ENCODE assay signal across 8 cellular contexts in genomic region chr3:15271785-15272381, GRCh38.
DNase-seq lines count a peak whose midpoint lies in the region; ATAC-seq and TF ChIP-seq lines count a peak whose summit lies in the region.

No MANE protein-coding gene starts in this region.

- H3K4me3 ChIP-seq in dorsolateral prefrontal cortex, result no peak overlapping the region

- peak; percentile 48 for ATAC-seq in GM18873 (IDR thresholded peaks at IDR 0.05; ENCODE audit: low FRiP score, unreplicated experiment)
- ATAC-seq in HG03159 (IDR thresholded peaks at IDR 0.05; ENCODE audit: unreplicated experiment), result peak; percentile 61
- peak; percentile 63 to 66 for ATAC-seq in activated CD4-positive, CD25-positive, alpha-beta regulatory T cell treated with anti-CD3 and anti-CD28 coated beads, Interleukin-2, amount 50 U/mL, for 24 hours
- no peak for ATAC-seq in SK-N-SH treated with all-trans-retinoic acid at 6 μM for 48 hours

- H3K27ac ChIP-seq in dorsolateral prefrontal cortex, result peak overlapping the region in 42 of 59 donors; percentile 0 to 98 (median 51)

- DNase-seq in dorsolateral prefrontal cortex (no peak), amygdala (lab: John Stamatoyannopoulos, UW) (no peak), NCI-H748 (lab: John Stamatoyannopoulos, UW; ENCODE audit: unreplicated experiment) (no peak)
- DNase-seq in stimulated activated CD4-positive, alpha-beta T cell treated with anti-CD3 and anti-CD28 coated beads, Interleukin-1b, Interleukin-23, amount 100 ng/mL, for 24 hours (ENCODE audit: low read depth in 4 of 4, low spot score in 1 of 4), result peak in 3 of 4 experiments; percentile 47 to 61 (median 57)

- H3K27me3 ChIP-seq in dorsolateral prefrontal cortex, result no peaks in the 10 kb centered on the region

- no peak for TF ChIP-seq CTCF in dorsolateral prefrontal cortex (IDR thresholded peaks at IDR 0.05 in 54 of 56, conservative IDR thresholded peaks at IDR 0.05 in 2 of 56; ENCODE audit: low read depth in 1 of 56, partially characterized antibody in 56 of 56)

- intact Hi-C loops in dorsolateral prefrontal cortex (cut with DNase I), result no loop called here

TF ChIP-seq in SK-N-SH treated with all-trans-retinoic acid at 6 μM for 48 hours, 23 proteins besides CTCF, POLR2A, EP300 and RAD21:
- TF ChIP-seq, protein P1, sequence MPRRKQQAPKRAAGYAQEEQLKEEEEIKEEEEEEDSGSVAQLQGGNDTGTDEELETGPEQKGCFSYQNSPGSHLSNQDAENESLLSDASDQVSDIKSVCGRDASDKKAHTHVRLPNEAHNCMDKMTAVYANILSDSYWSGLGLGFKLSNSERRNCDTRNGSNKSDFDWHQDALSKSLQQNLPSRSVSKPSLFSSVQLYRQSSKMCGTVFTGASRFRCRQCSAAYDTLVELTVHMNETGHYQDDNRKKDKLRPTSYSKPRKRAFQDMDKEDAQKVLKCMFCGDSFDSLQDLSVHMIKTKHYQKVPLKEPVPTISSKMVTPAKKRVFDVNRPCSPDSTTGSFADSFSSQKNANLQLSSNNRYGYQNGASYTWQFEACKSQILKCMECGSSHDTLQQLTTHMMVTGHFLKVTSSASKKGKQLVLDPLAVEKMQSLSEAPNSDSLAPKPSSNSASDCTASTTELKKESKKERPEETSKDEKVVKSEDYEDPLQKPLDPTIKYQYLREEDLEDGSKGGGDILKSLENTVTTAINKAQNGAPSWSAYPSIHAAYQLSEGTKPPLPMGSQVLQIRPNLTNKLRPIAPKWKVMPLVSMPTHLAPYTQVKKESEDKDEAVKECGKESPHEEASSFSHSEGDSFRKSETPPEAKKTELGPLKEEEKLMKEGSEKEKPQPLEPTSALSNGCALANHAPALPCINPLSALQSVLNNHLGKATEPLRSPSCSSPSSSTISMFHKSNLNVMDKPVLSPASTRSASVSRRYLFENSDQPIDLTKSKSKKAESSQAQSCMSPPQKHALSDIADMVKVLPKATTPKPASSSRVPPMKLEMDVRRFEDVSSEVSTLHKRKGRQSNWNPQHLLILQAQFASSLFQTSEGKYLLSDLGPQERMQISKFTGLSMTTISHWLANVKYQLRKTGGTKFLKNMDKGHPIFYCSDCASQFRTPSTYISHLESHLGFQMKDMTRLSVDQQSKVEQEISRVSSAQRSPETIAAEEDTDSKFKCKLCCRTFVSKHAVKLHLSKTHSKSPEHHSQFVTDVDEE (CRISPR knock-in tag; IDR thresholded peaks at IDR 0.05), result no peak
- TF ChIP-seq ZNF565 (CRISPR knock-in tag; conservative IDR thresholded peaks at IDR 0.05; ENCODE audit: low read depth) (no peak), TOX (CRISPR knock-in tag; IDR thresholded peaks at IDR 0.05; ENCODE audit: borderline replicate concordance) (no peak), CSDC2 (CRISPR knock-in tag; IDR thresholded peaks at IDR 0.05) (no peak), ZFP30 (CRISPR knock-in tag; IDR thresholded peaks at IDR 0.05) (no peak), CREB5 (CRISPR knock-in tag; IDR thresholded peaks at IDR 0.05; ENCODE audit: low read depth) (no peak), TCF4 (CRISPR knock-in tag; IDR thresholded peaks at IDR 0.05; ENCODE audit: borderline replicate concordance) (no peak), ZNF8 (CRISPR knock-in tag; IDR thresholded peaks at IDR 0.05) (no peak), GLIS3 (CRISPR knock-in tag; IDR thresholded peaks at IDR 0.05) (no peak), ISL1 (CRISPR knock-in tag; IDR thresholded peaks at IDR 0.05) (no peak), BACH2 (CRISPR knock-in tag; IDR thresholded peaks at IDR 0.05; ENCODE audit: borderline replicate concordance) (no peak), ZC3H10 (CRISPR knock-in tag; IDR thresholded peaks at IDR 0.05) (no peak), OSR1 (CRISPR knock-in tag; IDR thresholded peaks at IDR 0.05) (no peak), ARNTL (CRISPR knock-in tag; IDR thresholded peaks at IDR 0.05; ENCODE audit: borderline replicate concordance, low read depth) (no peak), ESRRG (CRISPR knock-in tag; IDR thresholded peaks at IDR 0.05) (no peak), PPARA (CRISPR knock-in tag; IDR thresholded peaks at IDR 0.05; ENCODE audit: borderline replicate concordance) (no peak), PATZ1 (CRISPR knock-in tag; IDR thresholded peaks at IDR 0.05; ENCODE audit: borderline replicate concordance) (no peak)
- TF ChIP-seq, protein P2, sequence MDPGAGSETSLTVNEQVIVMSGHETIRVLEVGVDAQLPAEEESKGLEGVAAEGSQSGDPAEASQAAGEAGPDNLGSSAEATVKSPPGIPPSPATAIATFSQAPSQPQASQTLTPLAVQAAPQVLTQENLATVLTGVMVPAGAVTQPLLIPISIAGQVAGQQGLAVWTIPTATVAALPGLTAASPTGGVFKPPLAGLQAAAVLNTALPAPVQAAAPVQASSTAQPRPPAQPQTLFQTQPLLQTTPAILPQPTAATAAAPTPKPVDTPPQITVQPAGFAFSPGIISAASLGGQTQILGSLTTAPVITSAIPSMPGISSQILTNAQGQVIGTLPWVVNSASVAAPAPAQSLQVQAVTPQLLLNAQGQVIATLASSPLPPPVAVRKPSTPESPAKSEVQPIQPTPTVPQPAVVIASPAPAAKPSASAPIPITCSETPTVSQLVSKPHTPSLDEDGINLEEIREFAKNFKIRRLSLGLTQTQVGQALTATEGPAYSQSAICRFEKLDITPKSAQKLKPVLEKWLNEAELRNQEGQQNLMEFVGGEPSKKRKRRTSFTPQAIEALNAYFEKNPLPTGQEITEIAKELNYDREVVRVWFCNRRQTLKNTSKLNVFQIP (CRISPR knock-in tag; IDR thresholded peaks at IDR 0.05; ENCODE audit: borderline replicate concordance, low read depth), result no peak

Comparison
In these comparisons a context has a peak if more than half of its experiments do, and no peak if none do; other contexts are left out.
1. DNase-seq: peak in stimulated activated CD4-positive, alpha-beta T cell treated with anti-CD3 and anti-CD28 coated beads, Interleukin-1b, Interleukin-23, amount 100 ng/mL, for 24 hours (3 of 4); none in dorsolateral prefrontal cortex (0 of 10), amygdala (0 of 56) and NCI-H748 (single experiment).